In genomic region chr5:179143446-179143845, GRCh38 we compare ENCODE assay signal across 11 cellular contexts.
DNase-seq lines count a peak whose midpoint lies in the region; ATAC-seq lines count a peak whose summit lies in the region.
"Had no signal": no experiment of that assay in that cellular context is flagged by ENCODE, and none has a peak within 500 bp of the region (broad histone marks: within the 10 kb centered on the region; RNA-seq: fewer than 3 reads in every experiment).

No MANE protein-coding gene starts in this region.

- H3K4me1 Mint-ChIP-seq in activated T-helper 17 cell treated with anti-CD3 and anti-CD28 coated beads, Interleukin-2, amount 50 U/mL, for 72 hours = peaks cover 5% of the 10 kb centered on the region
- H3K4me1 Mint-ChIP-seq: natural killer cell had no signal

- no peak overlapping the region for H3K4me3 ChIP-seq in ACC112 (ENCODE audit: low read depth, low read length)

- H3K36me3 Mint-ChIP-seq in activated T-helper 17 cell treated with anti-CD3 and anti-CD28 coated beads, Interleukin-2, amount 50 U/mL, for 72 hours (ENCODE audit: low read depth) = no peaks in the 10 kb centered on the region
- H3K36me3 Mint-ChIP-seq: natural killer cell had no signal

- H3K27ac Mint-ChIP-seq in activated T-helper 17 cell treated with anti-CD3 and anti-CD28 coated beads, Interleukin-2, amount 50 U/mL, for 72 hours = peak overlapping the region; percentile 66
- H3K27ac Mint-ChIP-seq: natural killer cell had no signal

- H3K79me2 ChIP-seq in ACC112 (ENCODE audit: control insufficient read depth, insufficient read depth, low read length, unreplicated experiment) = no peaks in the 10 kb centered on the region

- peak; percentile 54 for DNase-seq in H4 (ENCODE audit: low spot score)
- DNase-seq in iPS-NIHi7 (ENCODE audit: extremely low spot score) = peak; percentile 85
- DNase-seq in DMS53 (lab: John Stamatoyannopoulos, UW) = no peak
- no peak for DNase-seq in HuH-7.5 (ENCODE audit: low spot score)
- DNase-seq: hypothalamus, natural killer cell, NCI-H187 treated with DMSO at 0.1 percent for 48 hours had no signal

- no peaks in the 10 kb centered on the region for H3K27me3 Mint-ChIP-seq in activated T-helper 17 cell treated with anti-CD3 and anti-CD28 coated beads, Interleukin-2, amount 50 U/mL, for 72 hours

- peaks cover 15% of the 10 kb centered on the region for H3K4me1 ChIP-seq in ACC112 (ENCODE audit: control insufficient read depth, insufficient read depth, low read length, unreplicated experiment)

- peak overlapping the region; percentile 6 for H3K4me3 Mint-ChIP-seq in activated T-helper 17 cell treated with anti-CD3 and anti-CD28 coated beads, Interleukin-2, amount 50 U/mL, for 72 hours
- H3K4me3 Mint-ChIP-seq: natural killer cell had no signal

- H3K9me3 Mint-ChIP-seq in activated T-helper 17 cell treated with anti-CD3 and anti-CD28 coated beads, Interleukin-2, amount 50 U/mL, for 72 hours = no peaks in the 10 kb centered on the region
- H3K9me3 Mint-ChIP-seq: natural killer cell had no signal

- no peaks in the 10 kb centered on the region for H3K36me3 ChIP-seq in ACC112 (ENCODE audit: insufficient read depth, low read length)

- peak overlapping the region; percentile 44 for H3K27ac ChIP-seq in ACC112 (ENCODE audit: low read depth, low read length)

- no peak overlapping the region for H2AFZ ChIP-seq in ACC112 (ENCODE audit: low read length, unreplicated experiment)

- H3K27me3 ChIP-seq in ACC112 (ENCODE audit: insufficient read depth, low read length) = no peaks in the 10 kb centered on the region

- ATAC-seq in activated T-helper 17 cell treated with anti-CD3 and anti-CD28 coated beads, Interleukin-2, amount 50 U/mL, for 72 hours (replicated peaks) = no peak
- ATAC-seq in GM21717 (IDR thresholded peaks at IDR 0.05; ENCODE audit: unreplicated experiment) (no peak), GM19328 (IDR thresholded peaks at IDR 0.05; ENCODE audit: unreplicated experiment) (no peak)
- ATAC-seq: natural killer cell had no signal

Comparison
In these comparisons a context has a peak if more than half of its experiments do, and no peak if none do; other contexts are left out.
1. DNase-seq: peak in H4 (single experiment) and iPS-NIHi7 (single experiment); none in DMS53 (single experiment) and HuH-7.5 (single experiment).